In genomic region chr5:69493235-69493925, GRCh38 we compare ENCODE assay signal across 1 cellular context.
TF ChIP-seq lines count a peak whose summit lies in the region.

No MANE protein-coding gene starts in this region.

TF ChIP-seq in HepG2, 621 proteins besides CTCF, POLR2A, EP300 and RAD21 (continued from another document and continues in another):
- TF ChIP-seq LBX2 (CRISPR knock-in tag; IDR thresholded peaks at IDR 0.05; ENCODE audit: borderline replicate concordance) (peak; percentile 79; the same call in 1 of the 2 replicates), ZNF777 (CRISPR knock-in tag; IDR thresholded peaks at IDR 0.05) (peak; percentile 55), ZSCAN20 (CRISPR knock-in tag; IDR thresholded peaks at IDR 0.05; ENCODE audit: borderline replicate concordance) (peak; percentile 90), ZNF788 (CRISPR knock-in tag; IDR thresholded peaks at IDR 0.05; ENCODE audit: borderline replicate concordance) (peak; percentile 31; the same call in 1 of the 2 replicates), HOXA3 (CRISPR knock-in tag; IDR thresholded peaks at IDR 0.05) (peak; percentile 78), ZBTB43 (CRISPR knock-in tag; conservative IDR thresholded peaks at IDR 0.05) (0 out of 2 replicates have a peak, but pooled peaks have one; percentile 33), ZNF180 (CRISPR knock-in tag; IDR thresholded peaks at IDR 0.05; ENCODE audit: borderline replicate concordance, low read depth) (no peak), TEF (CRISPR knock-in tag; IDR thresholded peaks at IDR 0.05) (0 out of 2 replicates have a peak, but pooled peaks have one; percentile 43), ATF5 (CRISPR knock-in tag; IDR thresholded peaks at IDR 0.05; ENCODE audit: low read depth) (no peak), ARHGAP35 (CRISPR knock-in tag; IDR thresholded peaks at IDR 0.05; ENCODE audit: borderline replicate concordance) (peak; percentile 75; the same call in 1 of the 2 replicates), PRPF4 (IDR thresholded peaks at IDR 0.05; ENCODE audit: low read depth, low read length, poor library complexity, severe bottlenecking) (no peak), ZNF224 (CRISPR knock-in tag; IDR thresholded peaks at IDR 0.05) (0 out of 2 replicates have a peak, but pooled peaks have one; percentile 4), GLI4 (CRISPR knock-in tag; IDR thresholded peaks at IDR 0.05; ENCODE audit: borderline replicate concordance) (no peak), SP1 (IDR thresholded peaks at IDR 0.05) (no peak), SP1 (CRISPR knock-in tag; IDR thresholded peaks at IDR 0.05) (0 out of 2 replicates have a peak, but pooled peaks have one; percentile 26), ZIK1 (CRISPR knock-in tag; IDR thresholded peaks at IDR 0.05; ENCODE audit: borderline replicate concordance, low read depth) (peak; percentile 68; the same call in 1 of the 2 replicates), U2AF2 (IDR thresholded peaks at IDR 0.05; ENCODE audit: low read depth, low read length) (no peak), ZXDC (CRISPR knock-in tag; IDR thresholded peaks at IDR 0.05) (peak; percentile 56; the same call in 1 of the 2 replicates), ZBTB14 (CRISPR knock-in tag; IDR thresholded peaks at IDR 0.05) (peak; percentile 65; the same call in 1 of the 2 replicates), BHLHE40 (IDR thresholded peaks at IDR 0.05; ENCODE audit: low read length) (0 out of 2 replicates have a peak, but pooled peaks have one; percentile 9), NR2C2 (CRISPR knock-in tag; IDR thresholded peaks at IDR 0.05; ENCODE audit: borderline replicate concordance) (peak; percentile 35; the same call in 1 of the 2 replicates), PHF5A (CRISPR knock-in tag; IDR thresholded peaks at IDR 0.05; ENCODE audit: low read depth, unreplicated experiment) (no peak), PAX8 (CRISPR knock-in tag; IDR thresholded peaks at IDR 0.05; ENCODE audit: borderline replicate concordance) (peak; percentile 68; the same call in 1 of the 2 replicates), ZFP36L1 (CRISPR knock-in tag; IDR thresholded peaks at IDR 0.05) (peak; percentile 40; the same call in 1 of the 2 replicates), ATF1 (CRISPR knock-in tag; IDR thresholded peaks at IDR 0.05) (no peak), NR2F6 (IDR thresholded peaks at IDR 0.05) (no peak), NR2F6 (CRISPR knock-in tag; IDR thresholded peaks at IDR 0.05) (0 out of 2 replicates have a peak, but pooled peaks have one; percentile 11), HNRNPLL (IDR thresholded peaks at IDR 0.05; ENCODE audit: low read depth, low read length, poor library complexity, severe bottlenecking) (peak; percentile 50), ZNF205 (CRISPR knock-in tag; IDR thresholded peaks at IDR 0.05) (no peak), KLF12 (CRISPR knock-in tag; IDR thresholded peaks at IDR 0.05; ENCODE audit: borderline replicate concordance) (no peak; the same call in 1 of the 2 replicates), ASH2L (IDR thresholded peaks at IDR 0.05; ENCODE audit: insufficient read length, low read depth, low read length) (peak; percentile 39), ZNF230 (CRISPR knock-in tag; IDR thresholded peaks at IDR 0.05) (peak; percentile 33; the same call in 1 of the 2 replicates), POLR2G (IDR thresholded peaks at IDR 0.05; ENCODE audit: low read depth, low read length) (peak; percentile 30; the same call in 1 of the 2 replicates), NFKB2 (CRISPR knock-in tag; IDR thresholded peaks at IDR 0.05; ENCODE audit: borderline replicate concordance) (peak; percentile 81; the same call in 1 of the 2 replicates), PPARG (CRISPR knock-in tag; conservative IDR thresholded peaks at IDR 0.05) (0 out of 2 replicates have a peak, but pooled peaks have one; percentile 7), ZNF296 (CRISPR knock-in tag; conservative IDR thresholded peaks at IDR 0.05) (no peak), SAP130 (CRISPR knock-in tag; IDR thresholded peaks at IDR 0.05; ENCODE audit: low read depth) (peak; percentile 56), ZSCAN21 (CRISPR knock-in tag; IDR thresholded peaks at IDR 0.05; ENCODE audit: borderline replicate concordance) (peak; percentile 76), ETV6 (CRISPR knock-in tag; conservative IDR thresholded peaks at IDR 0.05) (peak; percentile 73; the same call in 1 of the 2 replicates), NKX3-1 (CRISPR knock-in tag; IDR thresholded peaks at IDR 0.05) (peak; percentile 60; the same call in 1 of the 2 replicates), FOXC1 (CRISPR knock-in tag; IDR thresholded peaks at IDR 0.05; ENCODE audit: borderline replicate concordance) (0 out of 2 replicates have a peak, but pooled peaks have one; percentile 53), SATB2 (CRISPR knock-in tag; IDR thresholded peaks at IDR 0.05) (peak; percentile 73; the same call in 1 of the 2 replicates), HMG20A (CRISPR knock-in tag; IDR thresholded peaks at IDR 0.05; ENCODE audit: borderline replicate concordance) (no peak), PBX3 (CRISPR knock-in tag; IDR thresholded peaks at IDR 0.05; ENCODE audit: borderline replicate concordance) (0 out of 2 replicates have a peak, but pooled peaks have one; percentile 48), ZNF687 (CRISPR knock-in tag; IDR thresholded peaks at IDR 0.05) (peak; percentile 93), NR2F2 (IDR thresholded peaks at IDR 0.05; ENCODE audit: borderline replicate concordance, low read depth) (no peak), MTA1 (CRISPR knock-in tag; IDR thresholded peaks at IDR 0.05; ENCODE audit: borderline replicate concordance) (no peak; the same call in 1 of the 2 replicates), ZFY (CRISPR knock-in tag; IDR thresholded peaks at IDR 0.05) (peak; percentile 78), DMAP1 (CRISPR knock-in tag; IDR thresholded peaks at IDR 0.05) (0 out of 2 replicates have a peak, but pooled peaks have one; percentile 6), PATZ1 (CRISPR knock-in tag; IDR thresholded peaks at IDR 0.05) (peak; percentile 59; the same call in 1 of the 2 replicates), ZFX (CRISPR knock-in tag; IDR thresholded peaks at IDR 0.05; ENCODE audit: low read depth) (peak; percentile 82), REPIN1 (CRISPR knock-in tag; IDR thresholded peaks at IDR 0.05; ENCODE audit: borderline replicate concordance, low read depth) (peak; percentile 51; the same call in 1 of the 2 replicates), ZNF841 (CRISPR knock-in tag; IDR thresholded peaks at IDR 0.05; ENCODE audit: borderline replicate concordance) (no peak), TBX2 (CRISPR knock-in tag; IDR thresholded peaks at IDR 0.05; ENCODE audit: borderline replicate concordance) (peak; percentile 42)
